ENCODE assay signal across 17 cellular contexts in the genomic region with DNA sequence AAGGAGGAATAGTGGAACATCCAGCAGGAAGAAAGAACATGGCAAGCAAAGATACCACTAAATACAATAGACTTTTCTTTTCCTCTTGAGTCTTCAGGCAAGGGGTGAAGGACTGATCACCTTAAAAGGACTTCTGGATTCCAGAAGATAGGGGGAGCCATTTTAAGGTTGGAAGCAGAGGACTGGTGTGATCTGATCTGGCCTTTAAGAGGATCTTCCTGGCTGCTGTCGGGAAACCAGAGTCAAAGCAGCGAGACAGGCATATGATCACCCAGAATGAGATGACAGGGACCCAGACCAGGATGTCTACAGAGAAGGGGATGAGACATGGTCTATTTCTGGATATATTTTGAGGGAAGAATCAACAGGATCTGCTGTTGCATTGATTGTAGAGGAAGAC.
DNase-seq lines count a peak whose midpoint lies in the region; ATAC-seq and TF ChIP-seq lines count a peak whose summit lies in the region.
"Had no signal": no experiment of that assay in that cellular context is flagged by ENCODE, and none has a peak within 500 bp of the region (broad histone marks: within the 10 kb centered on the region; RNA-seq: fewer than 3 reads in every experiment).

No MANE protein-coding gene starts in this region.

- no peaks in the 10 kb centered on the region for H3K4me1 Mint-ChIP-seq in activated naive CD4-positive, alpha-beta T cell treated with anti-CD3 and anti-CD28 coated beads for 36 hours (ENCODE audit: low read depth)
- no peaks in the 10 kb centered on the region for H3K4me1 Mint-ChIP-seq in mesothelial cell of epicardium

- H3K4me1 ChIP-seq in BE2C = no peaks in the 10 kb centered on the region

- H3K27ac Mint-ChIP-seq in activated naive CD4-positive, alpha-beta T cell treated with anti-CD3 and anti-CD28 coated beads for 36 hours = no peak overlapping the region
- no peak overlapping the region for H3K27ac Mint-ChIP-seq in mesothelial cell of epicardium
- H3K27ac Mint-ChIP-seq: activated CD8-positive, alpha-beta T cell treated with anti-CD3 and anti-CD28 coated beads, Interleukin-2, amount 10 ng/mL, durations not matched to agents 7 days and 5 days had no signal

- H3K36me3 ChIP-seq in BE2C = no peaks in the 10 kb centered on the region

- no peaks in the 10 kb centered on the region for H3K9me3 Mint-ChIP-seq in activated naive CD4-positive, alpha-beta T cell treated with anti-CD3 and anti-CD28 coated beads for 36 hours
- peaks cover 5% of the 10 kb centered on the region for H3K9me3 Mint-ChIP-seq in mesothelial cell of epicardium

- H3K4me3 ChIP-seq in BE2C (ENCODE audit: low read depth, low read length) = no peak overlapping the region

- DNase-seq in BE2C (no peak), HT-29 (ENCODE audit: low spot score) (peak; percentile 45), iPS-NIHi11 (ENCODE audit: low spot score) (peak; percentile 46), cardiac septum (ENCODE audit: low spot score) (no peak), mesothelial cell of epicardium (ENCODE audit: low spot score in 2 of 2, unreplicated experiment in 2 of 2) (no peak)
- no peak for DNase-seq in activated naive CD4-positive, alpha-beta T cell treated with anti-CD3 and anti-CD28 coated beads for 36 hours
- DNase-seq in stimulated activated naive CD8-positive, alpha-beta T cell treated with anti-CD3 and anti-CD28 coated beads, Interleukin-15, Interleukin-2, amounts not matched to agents 100 U/mL and 50 U/mL, for 24 hours = no peak
- DNase-seq: activated CD8-positive, alpha-beta T cell treated with anti-CD3 and anti-CD28 coated beads, Interleukin-2, amount 10 ng/mL, durations not matched to agents 7 days and 5 days; activated effector memory CD4-positive, alpha-beta T cell treated with anti-CD3 and anti-CD28 coated beads, Interleukin-2, amount 50 U/mL, for 16 hours; Calu3; effector CD8-positive, alpha-beta T cell; foreskin melanocyte; left cardiac atrium; NCI-H1694 treated with DMSO at 0.1 percent for 48 hours; NCI-H774; Right ventricle myocardium superior had no signal

- CTCF ChIA-PET in activated naive CD4-positive, alpha-beta T cell treated with anti-CD3 and anti-CD28 coated beads for 36 hours (lab: Charles Lee) = no interaction called here

- no peak overlapping the region for H3K4me3 Mint-ChIP-seq in activated naive CD4-positive, alpha-beta T cell treated with anti-CD3 and anti-CD28 coated beads for 36 hours
- H3K4me3 Mint-ChIP-seq in mesothelial cell of epicardium = no peak overlapping the region
- H3K4me3 Mint-ChIP-seq: activated CD8-positive, alpha-beta T cell treated with anti-CD3 and anti-CD28 coated beads, Interleukin-2, amount 10 ng/mL, durations not matched to agents 7 days and 5 days had no signal

- H3K9me3 ChIP-seq in BE2C = no peaks in the 10 kb centered on the region

- no peaks in the 10 kb centered on the region for H3K27me3 ChIP-seq in BE2C

- TF ChIP-seq CTCF in BE2C (IDR thresholded peaks at IDR 0.05; ENCODE audit: low read depth, low read length) (peak; percentile 45), mesothelial cell of epicardium (IDR thresholded peaks at IDR 0.05; ENCODE audit: unreplicated experiment) (no peak)

- ATAC-seq in SK-N-SH treated with all-trans-retinoic acid at 6 μM for 48 hours = peak; percentile 54; the same call in 1 of the 3 replicates
- ATAC-seq in stimulated activated naive CD8-positive, alpha-beta T cell treated with anti-CD3 and anti-CD28 coated beads, Interleukin-15, Interleukin-2, amounts not matched to agents 100 U/mL and 50 U/mL, for 24 hours = no peak
- ATAC-seq: activated CD8-positive, alpha-beta T cell treated with anti-CD3 and anti-CD28 coated beads, Interleukin-2, amount 10 ng/mL, durations not matched to agents 7 days and 5 days; left cardiac atrium had no signal

- no peaks in the 10 kb centered on the region for H3K27me3 Mint-ChIP-seq in activated naive CD4-positive, alpha-beta T cell treated with anti-CD3 and anti-CD28 coated beads for 36 hours (ENCODE audit: low read depth)
- H3K27me3 Mint-ChIP-seq in mesothelial cell of epicardium (ENCODE audit: low read depth) = no peaks in the 10 kb centered on the region

- intact Hi-C loops in activated naive CD4-positive, alpha-beta T cell treated with anti-CD3 and anti-CD28 coated beads for 36 hours (cut with micrococcal nuclease) = loop anchor here (2.0 kb wide), 1 partner anchor 429 kb away; no protein-coding TSS in a partner anchor
- intact Hi-C loops in cardiac septum (cut with DNase I) = no loop called here

- H3K36me3 Mint-ChIP-seq in activated naive CD4-positive, alpha-beta T cell treated with anti-CD3 and anti-CD28 coated beads for 36 hours (ENCODE audit: low read depth) = no peaks in the 10 kb centered on the region
- H3K36me3 Mint-ChIP-seq in mesothelial cell of epicardium = no peaks in the 10 kb centered on the region

TF ChIP-seq in SK-N-SH treated with all-trans-retinoic acid at 6 μM for 48 hours, 23 proteins besides CTCF, POLR2A, EP300 and RAD21:
- TF ChIP-seq ZNF8 (CRISPR knock-in tag; IDR thresholded peaks at IDR 0.05) = no peak
- TF ChIP-seq, protein P1, sequence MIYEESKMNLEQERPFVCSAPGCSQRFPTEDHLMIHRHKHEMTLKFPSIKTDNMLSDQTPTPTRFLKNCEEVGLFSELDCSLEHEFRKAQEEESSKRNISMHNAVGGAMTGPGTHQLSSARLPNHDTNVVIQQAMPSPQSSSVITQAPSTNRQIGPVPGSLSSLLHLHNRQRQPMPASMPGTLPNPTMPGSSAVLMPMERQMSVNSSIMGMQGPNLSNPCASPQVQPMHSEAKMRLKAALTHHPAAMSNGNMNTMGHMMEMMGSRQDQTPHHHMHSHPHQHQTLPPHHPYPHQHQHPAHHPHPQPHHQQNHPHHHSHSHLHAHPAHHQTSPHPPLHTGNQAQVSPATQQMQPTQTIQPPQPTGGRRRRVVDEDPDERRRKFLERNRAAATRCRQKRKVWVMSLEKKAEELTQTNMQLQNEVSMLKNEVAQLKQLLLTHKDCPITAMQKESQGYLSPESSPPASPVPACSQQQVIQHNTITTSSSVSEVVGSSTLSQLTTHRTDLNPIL (CRISPR knock-in tag; IDR thresholded peaks at IDR 0.05; ENCODE audit: low read depth) = no peak
- no peak for TF ChIP-seq ZFP3 (CRISPR knock-in tag; IDR thresholded peaks at IDR 0.05)

Comparison
In these comparisons a context has a peak if more than half of its experiments do, and no peak if none do; other contexts are left out.
1. DNase-seq: peak in HT-29 (single experiment) and iPS-NIHi11 (single experiment); none in BE2C (single experiment), activated naive CD4-positive, alpha-beta T cell treated with anti-CD3 and anti-CD28 coated beads for 36 hours (single experiment), cardiac septum (single experiment), mesothelial cell of epicardium (0 of 2) and stimulated activated naive CD8-positive, alpha-beta T cell treated with anti-CD3 and anti-CD28 coated beads, Interleukin-15, Interleukin-2, amounts not matched to agents 100 U/mL and 50 U/mL, for 24 hours (single experiment).